Comparison of ENCODE assay signal across 22 cellular contexts in the genomic region with DNA sequence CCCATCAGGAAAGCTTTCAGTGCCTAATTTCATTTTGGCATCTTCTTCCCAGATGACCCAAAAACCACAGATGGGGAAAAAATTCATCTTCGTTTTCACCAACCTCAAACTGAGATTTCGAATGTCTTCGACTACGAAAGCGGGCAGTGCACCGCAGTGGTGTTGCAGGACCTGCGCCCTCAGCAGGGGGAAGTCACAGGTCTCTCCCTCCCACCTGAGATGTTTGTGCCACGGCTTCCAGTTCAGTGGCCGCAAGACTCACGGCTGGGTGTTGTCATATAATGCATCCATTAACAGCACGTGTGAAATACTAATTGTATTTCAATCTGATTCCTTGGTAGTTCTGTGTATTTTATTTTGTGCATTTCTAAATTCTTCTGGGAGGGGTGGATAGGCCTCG.
"Had no signal": no experiment of that assay in that cellular context is flagged by ENCODE, and none has a peak within 500 bp of the region (broad histone marks: within the 10 kb centered on the region; RNA-seq: fewer than 3 reads in every experiment).

No MANE protein-coding gene starts in this region.

- ATAC-seq: left lobe of liver, natural killer cell, pancreas, sciatic nerve had no signal

- H3K4me2 ChIP-seq: smooth muscle cell had no signal

- H3K4me1 Mint-ChIP-seq: memory B cell, natural killer cell had no signal

- H3K9me3 ChIP-seq: pancreas, thyroid gland, vagina had no signal

- H3K4me3 Mint-ChIP-seq: memory B cell, natural killer cell, neural crest cell had no signal

- DNase-seq: cortex of kidney; effector CD4-positive, alpha-beta T cell; kidney; natural killer cell; nucleus accumbens; stimulated activated CD4-positive, alpha-beta T cell treated with anti-CD3 and anti-CD28 coated beads, Interleukin-12 subunit alpha, Interleukin-12 subunit beta, amount 100 ng/mL, for 4 hours; stimulated activated CD4-positive, alpha-beta T cell treated with anti-CD3 and anti-CD28 coated beads, Interleukin-1b, Interleukin-23, amount 100 ng/mL, for 48 hours; stimulated activated CD4-positive, alpha-beta T cell treated with anti-CD3 and anti-CD28 coated beads, Interleukin-4, amount 100 ng/mL, for 1 hour; stimulated activated CD8-positive, alpha-beta memory T cell treated with anti-CD3 and anti-CD28 coated beads, Interleukin-4, amount 100 ng/mL, for 48 hours; stimulated activated naive CD4-positive, alpha-beta T cell treated with Interleukin-2 at 50 U/mL for 16 hours; stomach; thyroid gland; trophoblast cell had no signal

- H3K27ac ChIP-seq: pancreas, stomach, thyroid gland, vagina had no signal

- H3K4me3 ChIP-seq: lung, pancreas, smooth muscle cell, stomach, thyroid gland, vagina had no signal

- H3K36me3 Mint-ChIP-seq: natural killer cell had no signal

- H3K27me3 ChIP-seq: pancreas, thyroid gland, vagina had no signal

- H3K4me1 ChIP-seq: pancreas, stomach, thyroid gland, vagina had no signal

- H3K27ac Mint-ChIP-seq: memory B cell, natural killer cell, progenitor cell of endocrine pancreas had no signal

- H3K36me3 ChIP-seq: pancreas, stomach, thyroid gland, vagina had no signal
